ENCODE assay signal across 17 cellular contexts in genomic region chrX:68872171-68872570, GRCh38. TPM values are rescaled to one million over a fixed set of nuclear protein-coding genes. Genes with fewer than 3 reads are reported as not detected.
DNase-seq lines count a peak whose midpoint lies in the region; ATAC-seq and TF ChIP-seq lines count a peak whose summit lies in the region.
"Had no signal": no experiment of that assay in that cellular context is flagged by ENCODE, and none has a peak within 500 bp of the region (broad histone marks: within the 10 kb centered on the region; RNA-seq: fewer than 3 reads in every experiment).

No MANE protein-coding gene starts in this region.

- H4K20me1 ChIP-seq in GM23338 (replicated peaks; ENCODE audit: insufficient read depth) = no peaks in the 10 kb centered on the region

- intact Hi-C loops in stomach (cut with DNase I; ENCODE audit: low total_unique reads) = no loop called here

- no peaks in the 10 kb centered on the region for H3K4me1 ChIP-seq in GM23338 (ENCODE audit: insufficient read depth)
- peaks cover 0 to 8% (median 0%) of the 10 kb centered on the region in 4 donors for H3K4me1 ChIP-seq in stomach
- H3K4me1 ChIP-seq: BLaER1 had no signal

- no peak overlapping the region for H2AFZ ChIP-seq in GM23338

- H3K79me2 ChIP-seq in GM23338 (replicated peaks; ENCODE audit: insufficient read depth) = no peaks in the 10 kb centered on the region

- H3K4me1 Mint-ChIP-seq in GM23338 = peaks cover 21% of the 10 kb centered on the region
- peaks cover 52% of the 10 kb centered on the region for H3K4me1 Mint-ChIP-seq in nephron
- no peaks in the 10 kb centered on the region for H3K4me1 Mint-ChIP-seq in HFFc6 (ENCODE audit: low read depth)

- no peaks in the 10 kb centered on the region for H3K9me2 ChIP-seq in GM23338 (ENCODE audit: insufficient read depth)

- peaks cover 6% of the 10 kb centered on the region for H3K27me3 Mint-ChIP-seq in GM23338 (ENCODE audit: insufficient read depth, low read depth, poor library complexity)
- no peaks in the 10 kb centered on the region for H3K27me3 Mint-ChIP-seq in nephron (ENCODE audit: low read depth)
- H3K27me3 Mint-ChIP-seq in HFFc6 (ENCODE audit: insufficient read depth) = peaks cover 29% of the 10 kb centered on the region
- H3K27me3 Mint-ChIP-seq: CD4-positive, alpha-beta memory T cell had no signal

- H3K36me3 Mint-ChIP-seq in GM23338 (ENCODE audit: low read depth) (no peaks in the 10 kb centered on the region), nephron (ENCODE audit: low read depth) (no peaks in the 10 kb centered on the region), HFFc6 (ENCODE audit: low read depth) (no peaks in the 10 kb centered on the region)
- H3K36me3 Mint-ChIP-seq: CD14-positive monocyte; CD4-positive, alpha-beta memory T cell had no signal

- no peak overlapping the region for H3K4me2 ChIP-seq in GM23338
- H3K4me2 ChIP-seq: BLaER1 had no signal

- no peaks in the 10 kb centered on the region for H3K27me3 ChIP-seq in GM23338 (ENCODE audit: insufficient read depth)
- H3K27me3 ChIP-seq in stomach = peaks cover 0 to 6% (median 0%) of the 10 kb centered on the region in 3 donors

- no peak for TF ChIP-seq EP300 in stomach (IDR thresholded peaks at IDR 0.05)

- no peak for DNase-seq in GM23338 (ENCODE audit: low spot score)
- DNase-seq in astrocyte of the hippocampus (ENCODE audit: low read depth, low spot score) = peak; percentile 16
- peak; percentile 36 for DNase-seq in stomach
- no peak for DNase-seq in GF-D8 (lab: John Stamatoyannopoulos, UW)
- DNase-seq in activated naive CD4-positive, alpha-beta T cell treated with anti-CD3 and anti-CD28 coated beads, Interleukin-2, amount 50 U/mL, for 16 hours = no peak
- no peak for DNase-seq in HFFc6
- DNase-seq: 8988T; CD4-positive, alpha-beta memory T cell; DMS153; DMS79; GDM1; GOT3; H7 had no signal

- no peaks in the 10 kb centered on the region for H3F3A ChIP-seq in GM23338 (replicated peaks; ENCODE audit: low read depth)

- H3K9me3 ChIP-seq in stomach = no peaks in the 10 kb centered on the region
- H3K9me3 ChIP-seq: BLaER1 had no signal

- H3K9me3 Mint-ChIP-seq in GM23338 = no peaks in the 10 kb centered on the region
- peaks cover 4% of the 10 kb centered on the region for H3K9me3 Mint-ChIP-seq in nephron
- no peaks in the 10 kb centered on the region for H3K9me3 Mint-ChIP-seq in HFFc6
- H3K9me3 Mint-ChIP-seq: CD14-positive monocyte; CD4-positive, alpha-beta memory T cell had no signal

- no peak overlapping the region for H3K27ac ChIP-seq in GM23338 (ENCODE audit: low read depth)
- no peak overlapping the region for H3K27ac ChIP-seq in stomach
- H3K27ac ChIP-seq: BLaER1 had no signal

- H3K4me3 Mint-ChIP-seq in GM23338 (no peak overlapping the region), nephron (no peak overlapping the region), HFFc6 (no peak overlapping the region)
- H3K4me3 Mint-ChIP-seq: CD14-positive monocyte; CD4-positive, alpha-beta memory T cell had no signal

- H3K27ac Mint-ChIP-seq in GM23338 (no peak overlapping the region), nephron (peak overlapping the region; percentile 76 to 86 (median 78)), HFFc6 (no peak overlapping the region)
- H3K27ac Mint-ChIP-seq: CD14-positive monocyte had no signal

- TF ChIP-seq CTCF in GM23338 (conservative IDR thresholded peaks at IDR 0.05; ENCODE audit: low read depth in 2 of 2) (no peak), nephron (IDR thresholded peaks at IDR 0.05; ENCODE audit: unreplicated experiment in 3 of 3) (no peak), stomach (IDR thresholded peaks at IDR 0.05) (no peak), HFFc6 (IDR thresholded peaks at IDR 0.05) (no peak)

- 31 to 58% (median 38%) methylated on average over 2 of the region's 2 CpGs for WGBS in stomach, 5 donors

- H3K4me3 ChIP-seq in GM23338 = no peak overlapping the region
- H3K4me3 ChIP-seq in stomach = no peak overlapping the region
- H3K4me3 ChIP-seq: BLaER1 had no signal

- no peak for TF ChIP-seq POLR2A in stomach (IDR thresholded peaks at IDR 0.05)

- ATAC-seq in GM23338 = peak; percentile 57
- ATAC-seq: HCT116 had no signal

- no peaks in the 10 kb centered on the region for H3K36me3 ChIP-seq in GM23338 (ENCODE audit: insufficient read depth)
- no peaks in the 10 kb centered on the region for H3K36me3 ChIP-seq in stomach
- H3K36me3 ChIP-seq: BLaER1 had no signal

TF ChIP-seq in GM23338, 12 proteins besides CTCF, POLR2A, EP300 and RAD21 (continues in another document):
- TF ChIP-seq JUNB (IDR thresholded peaks at IDR 0.05; ENCODE audit: unreplicated experiment) = no peak
- no peak for TF ChIP-seq POLR2AphosphoS5 (IDR thresholded peaks at IDR 0.05; ENCODE audit: low read depth)
- TF ChIP-seq, protein P1, sequence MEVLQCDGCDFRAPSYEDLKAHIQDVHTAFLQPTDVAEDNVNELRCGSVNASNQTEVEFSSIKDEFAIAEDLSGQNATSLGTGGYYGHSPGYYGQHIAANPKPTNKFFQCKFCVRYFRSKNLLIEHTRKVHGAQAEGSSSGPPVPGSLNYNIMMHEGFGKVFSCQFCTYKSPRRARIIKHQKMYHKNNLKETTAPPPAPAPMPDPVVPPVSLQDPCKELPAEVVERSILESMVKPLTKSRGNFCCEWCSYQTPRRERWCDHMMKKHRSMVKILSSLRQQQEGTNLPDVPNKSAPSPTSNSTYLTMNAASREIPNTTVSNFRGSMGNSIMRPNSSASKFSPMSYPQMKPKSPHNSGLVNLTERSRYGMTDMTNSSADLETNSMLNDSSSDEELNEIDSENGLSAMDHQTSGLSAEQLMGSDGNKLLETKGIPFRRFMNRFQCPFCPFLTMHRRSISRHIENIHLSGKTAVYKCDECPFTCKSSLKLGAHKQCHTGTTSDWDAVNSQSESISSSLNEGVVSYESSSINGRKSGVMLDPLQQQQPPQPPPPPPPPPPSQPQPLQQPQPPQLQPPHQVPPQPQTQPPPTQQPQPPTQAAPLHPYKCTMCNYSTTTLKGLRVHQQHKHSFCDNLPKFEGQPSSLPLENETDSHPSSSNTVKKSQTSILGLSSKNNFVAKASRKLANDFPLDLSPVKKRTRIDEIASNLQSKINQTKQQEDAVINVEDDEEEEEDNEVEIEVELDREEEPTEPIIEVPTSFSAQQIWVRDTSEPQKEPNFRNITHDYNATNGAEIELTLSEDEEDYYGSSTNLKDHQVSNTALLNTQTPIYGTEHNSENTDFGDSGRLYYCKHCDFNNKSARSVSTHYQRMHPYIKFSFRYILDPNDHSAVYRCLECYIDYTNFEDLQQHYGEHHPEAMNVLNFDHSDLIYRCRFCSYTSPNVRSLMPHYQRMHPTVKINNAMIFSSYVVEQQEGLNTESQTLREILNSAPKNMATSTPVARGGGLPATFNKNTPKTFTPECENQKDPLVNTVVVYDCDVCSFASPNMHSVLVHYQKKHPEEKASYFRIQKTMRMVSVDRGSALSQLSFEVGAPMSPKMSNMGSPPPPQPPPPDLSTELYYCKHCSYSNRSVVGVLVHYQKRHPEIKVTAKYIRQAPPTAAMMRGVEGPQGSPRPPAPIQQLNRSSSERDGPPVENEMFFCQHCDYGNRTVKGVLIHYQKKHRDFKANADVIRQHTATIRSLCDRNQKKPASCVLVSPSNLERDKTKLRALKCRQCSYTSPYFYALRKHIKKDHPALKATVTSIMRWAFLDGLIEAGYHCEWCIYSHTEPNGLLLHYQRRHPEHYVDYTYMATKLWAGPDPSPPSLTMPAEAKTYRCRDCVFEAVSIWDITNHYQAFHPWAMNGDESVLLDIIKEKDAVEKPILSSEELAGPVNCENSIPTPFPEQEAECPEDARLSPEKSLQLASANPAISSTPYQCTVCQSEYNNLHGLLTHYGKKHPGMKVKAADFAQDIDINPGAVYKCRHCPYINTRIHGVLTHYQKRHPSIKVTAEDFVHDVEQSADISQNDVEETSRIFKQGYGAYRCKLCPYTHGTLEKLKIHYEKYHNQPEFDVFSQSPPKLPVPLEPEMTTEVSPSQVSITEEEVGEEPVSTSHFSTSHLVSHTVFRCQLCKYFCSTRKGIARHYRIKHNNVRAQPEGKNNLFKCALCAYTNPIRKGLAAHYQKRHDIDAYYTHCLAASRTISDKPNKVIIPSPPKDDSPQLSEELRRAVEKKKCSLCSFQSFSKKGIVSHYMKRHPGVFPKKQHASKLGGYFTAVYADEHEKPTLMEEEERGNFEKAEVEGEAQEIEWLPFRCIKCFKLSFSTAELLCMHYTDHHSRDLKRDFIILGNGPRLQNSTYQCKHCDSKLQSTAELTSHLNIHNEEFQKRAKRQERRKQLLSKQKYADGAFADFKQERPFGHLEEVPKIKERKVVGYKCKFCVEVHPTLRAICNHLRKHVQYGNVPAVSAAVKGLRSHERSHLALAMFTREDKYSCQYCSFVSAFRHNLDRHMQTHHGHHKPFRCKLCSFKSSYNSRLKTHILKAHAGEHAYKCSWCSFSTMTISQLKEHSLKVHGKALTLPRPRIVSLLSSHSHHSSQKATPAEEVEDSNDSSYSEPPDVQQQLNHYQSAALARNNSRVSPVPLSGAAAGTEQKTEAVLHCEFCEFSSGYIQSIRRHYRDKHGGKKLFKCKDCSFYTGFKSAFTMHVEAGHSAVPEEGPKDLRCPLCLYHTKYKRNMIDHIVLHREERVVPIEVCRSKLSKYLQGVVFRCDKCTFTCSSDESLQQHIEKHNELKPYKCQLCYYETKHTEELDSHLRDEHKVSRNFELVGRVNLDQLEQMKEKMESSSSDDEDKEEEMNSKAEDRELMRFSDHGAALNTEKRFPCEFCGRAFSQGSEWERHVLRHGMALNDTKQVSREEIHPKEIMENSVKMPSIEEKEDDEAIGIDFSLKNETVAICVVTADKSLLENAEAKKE (CRISPR knock-in tag; IDR thresholded peaks at IDR 0.05) = no peak
- TF ChIP-seq NANOG (IDR thresholded peaks at IDR 0.05; ENCODE audit: borderline replicate concordance) = no peak
- no peak for TF ChIP-seq EZH2 (IDR thresholded peaks at IDR 0.05; ENCODE audit: low read depth, unreplicated experiment)
- TF ChIP-seq CREB1 (CRISPR knock-in tag; IDR thresholded peaks at IDR 0.05; ENCODE audit: low read depth) = no peak
- TF ChIP-seq EZH2phosphoT487 (IDR thresholded peaks at IDR 0.05; ENCODE audit: unreplicated experiment) = no peak
- TF ChIP-seq STAT1 (IDR thresholded peaks at IDR 0.05; ENCODE audit: unreplicated experiment) = no peak

RNA-seq across cellular contexts. Expression of gene EFNB1, which starts 43.4 kb away (rescaled TPM):
- 2.7 and 5.7 TPM in 2 replicates for total RNA-seq in GM23338 (2014; rRNA removed; shearing (Covaris generic))
- polyA plus RNA-seq in GM23338 (2016; fragmentation: Nextera tagmentation; extraction: Ambion mirVana) (1.3 TPM in 2 replicates), stomach (10 to 100 TPM in 2 of 3 donors, 1 to 10 TPM in 1; 9.2 to 15.0 (median 10.1) TPM)
- total RNA-seq in stomach = 100 to 1,000 TPM in 1 of 5 donors, 10 to 100 TPM in 3, 1 to 10 TPM in 1; 5.8 to 160 (median 26.1) TPM
- 1 to 10 TPM; 4.2 to 4.8 (median 4.5) TPM for total RNA-seq in HFFc6 (2021; fragmentation: NEBNext Ultra II Directional; extraction: Animal tissue kit (Norgen Biotek cat#: 25700))

Comparison
In these comparisons a context has a peak if more than half of its experiments do, and no peak if none do; other contexts are left out.
1. DNase-seq: peak in astrocyte of the hippocampus (single experiment) and stomach (single experiment); none in GM23338 (single experiment), GF-D8 (single experiment), activated naive CD4-positive, alpha-beta T cell treated with anti-CD3 and anti-CD28 coated beads, Interleukin-2, amount 50 U/mL, for 16 hours (single experiment) and HFFc6 (single experiment).
2. H3K27ac Mint-ChIP-seq: peak in nephron (3 of 3); none in GM23338 (single experiment) and HFFc6 (single experiment).